In genomic region chr15:67033012-67033411, GRCh38 we compare ENCODE assay signal across 8 cellular contexts. TPM values are rescaled to one million over a fixed set of nuclear protein-coding genes. Genes with fewer than 3 reads are reported as not detected.
DNase-seq lines count a peak whose midpoint lies in the region; ATAC-seq and TF ChIP-seq lines count a peak whose summit lies in the region.

No MANE protein-coding gene starts in this region.

- peak in 4 of 5 donors; percentile 10 to 38 (median 26) for DNase-seq in T-helper 1 cell
- no peak for DNase-seq in dorsolateral prefrontal cortex
- peak in 3 of 10 donors; percentile 11 to 27 (median 14) for DNase-seq in naive thymus-derived CD8-positive, alpha-beta T cell
- DNase-seq in SKM-1 treated with dmso at 0.1 percent for 144 hours (lab: John Stamatoyannopoulos, UW; ENCODE audit: unreplicated experiment), result no peak
- no peak for DNase-seq in SK-N-DZ (ENCODE audit: low spot score)
- no peak for DNase-seq in activated CD4-positive, CD25-positive, alpha-beta regulatory T cell treated with anti-CD3 and anti-CD28 coated beads, Interleukin-2, amount 50 U/mL, for 72 hours

- no peaks in the 10 kb centered on the region for H3K36me3 Mint-ChIP-seq in naive thymus-derived CD8-positive, alpha-beta T cell

- H3K27ac Mint-ChIP-seq in naive thymus-derived CD8-positive, alpha-beta T cell, result peak overlapping the region in 3 of 10 donors; percentile 37 to 68 (median 45)

- 0 out of 2 replicates have a peak, but pooled peaks cover 9% of the 10 kb centered on the region for H3K27me3 ChIP-seq in ACC112 (ENCODE audit: insufficient read depth, low read length)
- peaks cover 0 to 23% (median 0%) of the 10 kb centered on the region in 45 donors for H3K27me3 ChIP-seq in dorsolateral prefrontal cortex

- H3K79me2 ChIP-seq in ACC112 (ENCODE audit: control insufficient read depth, insufficient read depth, low read length, unreplicated experiment), result no peaks in the 10 kb centered on the region

- peaks cover 6% of the 10 kb centered on the region for H3K4me1 ChIP-seq in ACC112 (ENCODE audit: control insufficient read depth, insufficient read depth, low read length, unreplicated experiment)

- H2AFZ ChIP-seq in ACC112 (ENCODE audit: low read length, unreplicated experiment), result no peak overlapping the region

- H3K4me1 Mint-ChIP-seq in naive thymus-derived CD8-positive, alpha-beta T cell, result peaks cover 0 to 29% (median 8%) of the 10 kb centered on the region in 4 donors

- H3K27ac ChIP-seq in ACC112 (ENCODE audit: low read depth, low read length), result no peak overlapping the region
- peak overlapping the region in 4 of 59 donors; percentile 6 to 56 (median 24) for H3K27ac ChIP-seq in dorsolateral prefrontal cortex

- H3K4me3 ChIP-seq in ACC112 (ENCODE audit: low read depth, low read length), result peak overlapping the region; percentile 69; the same call in 1 of the 2 replicates
- H3K4me3 ChIP-seq in dorsolateral prefrontal cortex, result peak overlapping the region in 45 of 59 donors; percentile 17 to 63 (median 43)

- H3K27me3 Mint-ChIP-seq in naive thymus-derived CD8-positive, alpha-beta T cell, result peaks cover 0 to 8% (median 0%) of the 10 kb centered on the region in 5 donors

- peak; percentile 52 to 86 for ATAC-seq in naive thymus-derived CD8-positive, alpha-beta T cell
- ATAC-seq in HG03520 (IDR thresholded peaks at IDR 0.05; ENCODE audit: unreplicated experiment), result no peak

- no peaks in the 10 kb centered on the region for H3K9me3 Mint-ChIP-seq in naive thymus-derived CD8-positive, alpha-beta T cell

- peak overlapping the region in 1 of 10 donors; percentile 79 for H3K4me3 Mint-ChIP-seq in naive thymus-derived CD8-positive, alpha-beta T cell

- H3K36me3 ChIP-seq in ACC112 (ENCODE audit: insufficient read depth, low read length), result no peaks in the 10 kb centered on the region

- intact Hi-C loops in dorsolateral prefrontal cortex (cut with DNase I), result no loop called here

- POLR2A ChIA-PET in naive thymus-derived CD8-positive, alpha-beta T cell (lab: Charles Lee), result no interaction called here

- TF ChIP-seq CTCF in dorsolateral prefrontal cortex (IDR thresholded peaks at IDR 0.05 in 54 of 56, conservative IDR thresholded peaks at IDR 0.05 in 2 of 56; ENCODE audit: low read depth in 1 of 56, partially characterized antibody in 56 of 56), result no peak

RNA-seq across cellular contexts. Expression of gene SMAD3, which starts 32.4 kb away (rescaled TPM):
- 10 to 100 TPM; 14.8 to 63.4 (median 37.5) TPM for total RNA-seq in dorsolateral prefrontal cortex
- total RNA-seq in naive thymus-derived CD8-positive, alpha-beta T cell, result 10 to 100 TPM; 53.1 to 55.4 TPM
- 1 to 10 TPM in 2 of 3 donors, under 1 TPM in 1; 0.57 to 4.2 (median 1.7) TPM for polyA plus RNA-seq in naive thymus-derived CD8-positive, alpha-beta T cell
- 9.6 and 9.9 TPM in 2 replicates for polyA plus RNA-seq in SK-N-DZ (2014; cell fraction: cytosol; rRNA removed)
- polyA plus RNA-seq in SK-N-DZ (2014; cell fraction: nucleus; rRNA removed), result 9.2 and 14.6 TPM in 2 replicates

Comparison
In these comparisons a context has a peak if more than half of its experiments do, and no peak if none do; other contexts are left out.
1. DNase-seq: peak in T-helper 1 cell (4 of 5); none in dorsolateral prefrontal cortex (0 of 10), SKM-1 treated with dmso at 0.1 percent for 144 hours (single experiment), SK-N-DZ (single experiment) and activated CD4-positive, CD25-positive, alpha-beta regulatory T cell treated with anti-CD3 and anti-CD28 coated beads, Interleukin-2, amount 50 U/mL, for 72 hours (single experiment).